Comparison of ENCODE assay signal across 22 cellular contexts in the genomic region with DNA sequence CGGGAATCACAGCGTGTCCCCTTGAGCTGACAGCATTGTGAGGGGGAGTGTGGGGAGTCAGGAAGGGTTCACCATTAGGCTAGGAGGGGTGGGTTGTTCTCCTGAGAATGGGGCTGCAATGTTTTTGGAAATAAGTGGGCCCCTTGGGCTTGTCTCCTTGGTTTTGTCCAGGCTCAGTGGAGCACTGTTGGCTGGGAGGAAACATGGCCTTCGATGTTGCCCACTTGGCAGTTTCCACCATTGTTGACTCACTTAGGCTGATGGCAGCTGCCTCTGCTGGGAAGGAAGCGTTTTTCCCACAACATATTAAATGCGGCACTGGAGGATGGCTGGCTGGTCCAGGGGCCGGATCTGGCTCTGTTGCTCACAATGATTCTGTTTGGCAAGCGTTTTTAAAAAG.
A peak's percentile ranks its signal among the peaks of the same experiment; 100 is the strongest.
DNase-seq lines count a peak whose midpoint lies in the region; ATAC-seq and TF ChIP-seq lines count a peak whose summit lies in the region.
"Had no signal": no experiment of that assay in that cellular context is flagged by ENCODE, and none has a peak within 500 bp of the region (broad histone marks: within the 10 kb centered on the region; RNA-seq: fewer than 3 reads in every experiment).

No MANE protein-coding gene starts in this region.

- H3K36me3 Mint-ChIP-seq in brain = peaks cover 8% of the 10 kb centered on the region
- H3K36me3 Mint-ChIP-seq in glutamatergic neuron (ENCODE audit: unreplicated experiment) = peaks cover 3% of the 10 kb centered on the region
- H3K36me3 Mint-ChIP-seq: activated naive CD4-positive, alpha-beta T cell treated with anti-CD3 and anti-CD28 coated beads, Interleukin-2, amount 50 U/mL, for 72 hours; immature natural killer cell had no signal

- H3K9me3 ChIP-seq in right cardiac atrium (ENCODE audit: control insufficient read depth, low read length) (no peaks in the 10 kb centered on the region), gastrocnemius medialis (no peaks in the 10 kb centered on the region)

- WGBS in right cardiac atrium = 67% methylated on average over 7 of the region's 7 CpGs

- H3K4me3 ChIP-seq in right cardiac atrium (ENCODE audit: low read length) (no peak overlapping the region), gastrocnemius medialis (no peak overlapping the region)
- H3K4me3 ChIP-seq: SK-N-MC, skin epidermis had no signal

- DNase-seq in GM04503 (ENCODE audit: low read depth) (peak; percentile 8), right cardiac atrium (peak; percentile 64 to 82 (median 79)), gastrocnemius medialis (peak; percentile 27 to 46), glutamatergic neuron (no peak), NCI-H1092 treated with DMSO at 0.1 percent for 48 hours (lab: John Stamatoyannopoulos, UW) (no peak)
- DNase-seq: activated CD4-positive, alpha-beta T cell treated with anti-CD3 and anti-CD28 coated beads, Interleukin-2, amount 10 ng/mL, durations not matched to agents 7 days and 5 days; activated T-cell treated with anti-CD3 and anti-CD28 coated beads, Interleukin-2, amount 50 U/mL, for 48 hours; endodermal cell; foreskin melanocyte; HCEC 1CT; immature natural killer cell; NCI-H2029 treated with DMSO at 0.1 percent for 48 hours; NCI-H524 treated with DMSO at 0.1 percent for 48 hours; PC-3; stimulated activated CD4-positive, alpha-beta T cell treated with anti-CD3 and anti-CD28 coated beads, Interleukin-4, amount 100 ng/mL, for 24 hours; stimulated activated CD8-positive, alpha-beta memory T cell treated with anti-CD3 and anti-CD28 coated beads, Interleukin-4, amount 100 ng/mL, for 48 hours had no signal

- no peak for TF ChIP-seq POLR2A in gastrocnemius medialis (IDR thresholded peaks at IDR 0.05)

- H3K27ac ChIP-seq in right cardiac atrium (ENCODE audit: low read length) (peak overlapping the region; percentile 17), gastrocnemius medialis (no peak overlapping the region)
- H3K27ac ChIP-seq: SK-N-MC had no signal

- H3K4me1 Mint-ChIP-seq in brain (peaks cover 33% of the 10 kb centered on the region), glutamatergic neuron (ENCODE audit: low read depth, unreplicated experiment) (peaks cover 4% of the 10 kb centered on the region)
- H3K4me1 Mint-ChIP-seq: activated CD4-positive, alpha-beta T cell treated with anti-CD3 and anti-CD28 coated beads, Interleukin-2, amount 10 ng/mL, durations not matched to agents 7 days and 5 days; central memory CD8-positive, alpha-beta T cell; endodermal cell; immature natural killer cell had no signal

- no peaks in the 10 kb centered on the region for H3K36me3 ChIP-seq in gastrocnemius medialis

- H3K4me3 Mint-ChIP-seq in brain (peak overlapping the region in 1 of 5 experiments; percentile 36), glutamatergic neuron (ENCODE audit: unreplicated experiment) (no peak overlapping the region)
- H3K4me3 Mint-ChIP-seq: activated CD4-positive, alpha-beta T cell treated with anti-CD3 and anti-CD28 coated beads, Interleukin-2, amount 10 ng/mL, durations not matched to agents 7 days and 5 days; central memory CD8-positive, alpha-beta T cell; endodermal cell; immature natural killer cell had no signal

- H3K4me1 ChIP-seq in right cardiac atrium (ENCODE audit: control insufficient read depth, insufficient read depth, low read length) (no peaks in the 10 kb centered on the region), gastrocnemius medialis (peaks cover 7 to 11% of the 10 kb centered on the region in 2 donors)

- intact Hi-C loops in right cardiac atrium (cut with DNase I) (loop anchor here in 1 of 4 donors (10.0 kb wide), 1 partner anchor 62 kb away; no protein-coding TSS in a partner anchor), gastrocnemius medialis (cut with DNase I; ENCODE audit: low total_unique reads) (no loop called here)

- ATAC-seq in right cardiac atrium (peak; percentile 85 to 93), gastrocnemius medialis (peak; percentile 36 to 43), HG02798 (IDR thresholded peaks at IDR 0.05; ENCODE audit: poor library complexity, unreplicated experiment) (no peak)
- ATAC-seq: activated naive CD4-positive, alpha-beta T cell treated with anti-CD3 and anti-CD28 coated beads, Interleukin-2, amount 50 U/mL, for 72 hours; PC-3 had no signal

- H3K27me3 ChIP-seq in right cardiac atrium (ENCODE audit: control insufficient read depth, insufficient read depth) = no peaks in the 10 kb centered on the region
- no peaks in the 10 kb centered on the region for H3K27me3 ChIP-seq in gastrocnemius medialis

- H3K27me3 Mint-ChIP-seq in brain (no peaks in the 10 kb centered on the region), glutamatergic neuron (ENCODE audit: unreplicated experiment) (peaks cover 1% of the 10 kb centered on the region)
- H3K27me3 Mint-ChIP-seq: activated CD4-positive, alpha-beta T cell treated with anti-CD3 and anti-CD28 coated beads, Interleukin-2, amount 10 ng/mL, durations not matched to agents 7 days and 5 days had no signal

- TF ChIP-seq CTCF in brain (conservative IDR thresholded peaks at IDR 0.05) (no peak), gastrocnemius medialis (IDR thresholded peaks at IDR 0.05 in 4 of 5, conservative IDR thresholded peaks at IDR 0.05 in 1 of 5) (no peak), glutamatergic neuron (IDR thresholded peaks at IDR 0.05; ENCODE audit: partially characterized antibody, unreplicated experiment) (no peak)

- H3K27ac Mint-ChIP-seq in brain = peak overlapping the region; percentile 59 to 93 (median 81)
- H3K27ac Mint-ChIP-seq in glutamatergic neuron (ENCODE audit: unreplicated experiment) = no peak overlapping the region
- H3K27ac Mint-ChIP-seq: activated CD4-positive, alpha-beta T cell treated with anti-CD3 and anti-CD28 coated beads, Interleukin-2, amount 10 ng/mL, durations not matched to agents 7 days and 5 days; activated naive CD4-positive, alpha-beta T cell treated with anti-CD3 and anti-CD28 coated beads, Interleukin-2, amount 50 U/mL, for 72 hours; endodermal cell; immature natural killer cell had no signal

- H3K9me3 Mint-ChIP-seq in brain = peaks cover 8 to 20% (median 8%) of the 10 kb centered on the region in 5 experiments
- H3K9me3 Mint-ChIP-seq in glutamatergic neuron (ENCODE audit: unreplicated experiment) = peaks cover 4% of the 10 kb centered on the region
- H3K9me3 Mint-ChIP-seq: activated CD4-positive, alpha-beta T cell treated with anti-CD3 and anti-CD28 coated beads, Interleukin-2, amount 10 ng/mL, durations not matched to agents 7 days and 5 days; activated naive CD4-positive, alpha-beta T cell treated with anti-CD3 and anti-CD28 coated beads, Interleukin-2, amount 50 U/mL, for 72 hours; central memory CD8-positive, alpha-beta T cell; immature natural killer cell had no signal

- in situ Hi-C loops in gastrocnemius medialis (cut with MboI; ENCODE audit: low sequenced_read_pairs in 4 of 4) = no loop called here

Comparison
In these comparisons a context has a peak if more than half of its experiments do, and no peak if none do; other contexts are left out.
1. DNase-seq: peak in GM04503 (single experiment), right cardiac atrium (3 of 3) and gastrocnemius medialis (2 of 2); none in glutamatergic neuron (single experiment) and NCI-H1092 treated with DMSO at 0.1 percent for 48 hours (single experiment).